Comparison of ENCODE assay signal across 8 cellular contexts in genomic region chr15:79923515-79924169, GRCh38. TPM values are rescaled to one million over a fixed set of nuclear protein-coding genes. Genes with fewer than 3 reads are reported as not detected.
DNase-seq lines count a peak whose midpoint lies in the region; ATAC-seq and TF ChIP-seq lines count a peak whose summit lies in the region.

No MANE protein-coding gene starts in this region.

- no peak for TF ChIP-seq CTCF in liver (IDR thresholded peaks at IDR 0.05; ENCODE audit: low read depth, low read length, missing input control)

- peaks cover 1 to 37% (median 19%) of the 10 kb centered on the region in 7 donors for H3K9me3 Mint-ChIP-seq in CD4-positive, CD25-positive, alpha-beta regulatory T cell

- peak; percentile 97 to 99 (median 98) for DNase-seq in CD4-positive, CD25-positive, alpha-beta regulatory T cell
- DNase-seq in NCI-H774 (lab: John Stamatoyannopoulos, UW): peak; percentile 97
- peak; percentile 99 for DNase-seq in activated CD4-positive, alpha-beta T cell treated with anti-CD3 and anti-CD28 coated beads, Interleukin-2, amount 50 U/mL, for 48 hours
- DNase-seq in dermis microvascular lymphatic vessel endothelial cell (ENCODE audit: low read depth in 2 of 2): peak; percentile 88 to 95
- peak; percentile 98 for DNase-seq in stimulated activated CD4-positive, alpha-beta T cell treated with anti-CD3 and anti-CD28 coated beads, Interleukin-4, amount 100 ng/mL, for 1 hour

- H3K27ac Mint-ChIP-seq in CD4-positive, CD25-positive, alpha-beta regulatory T cell: peak overlapping the region; percentile 98

- H3K4me3 Mint-ChIP-seq in CD4-positive, CD25-positive, alpha-beta regulatory T cell: peak overlapping the region; percentile 93 to 98 (median 94)

- peak; percentile 4 to 51 for TF ChIP-seq RAD21 in liver (IDR thresholded peaks at IDR 0.05)

- H3K9ac ChIP-seq in liver (ENCODE audit: low read depth in 1 of 2, low read length in 2 of 2): peak overlapping the region; percentile 71 to 88

- peak overlapping the region; percentile 83 for H3K4me3 ChIP-seq in CD4-positive, CD25-positive, alpha-beta regulatory T cell (ENCODE audit: low read depth, low read length)
- peak overlapping the region; percentile 74 to 96 (median 93) for H3K4me3 ChIP-seq in liver (ENCODE audit: low read depth in 1 of 3, low read length in 3 of 3)

- peaks cover 22% of the 10 kb centered on the region for H3K36me3 Mint-ChIP-seq in CD4-positive, CD25-positive, alpha-beta regulatory T cell

- H3K27ac ChIP-seq in CD4-positive, CD25-positive, alpha-beta regulatory T cell (ENCODE audit: insufficient read depth, low read length, poor library complexity, severe bottlenecking): peak overlapping the region; percentile 96
- H3K27ac ChIP-seq in liver (ENCODE audit: low read depth in 1 of 2, low read length in 2 of 2): peak overlapping the region; percentile 95 to 99

- H3K36me3 ChIP-seq in CD4-positive, CD25-positive, alpha-beta regulatory T cell (ENCODE audit: control insufficient read depth, insufficient read depth, low read length): peaks cover 21% of the 10 kb centered on the region
- peaks cover 5 to 11% (median 9%) of the 10 kb centered on the region in 4 donors for H3K36me3 ChIP-seq in liver (ENCODE audit: control insufficient read depth in 4 of 4, insufficient read depth in 3 of 4, low read depth in 1 of 4, low read length in 3 of 4)

- H3K9me3 ChIP-seq in CD4-positive, CD25-positive, alpha-beta regulatory T cell (ENCODE audit: control insufficient read depth in 2 of 2, low read length in 2 of 2): peaks cover 24 to 35% of the 10 kb centered on the region in 2 experiments
- H3K9me3 ChIP-seq in liver (ENCODE audit: control insufficient read depth in 4 of 4, low read length in 3 of 4): peaks cover 0 to 22% (median 7%) of the 10 kb centered on the region in 4 donors

- no peaks in the 10 kb centered on the region for H3K27me3 ChIP-seq in CD4-positive, CD25-positive, alpha-beta regulatory T cell (ENCODE audit: control insufficient read depth, insufficient read depth, low read length)
- no peaks in the 10 kb centered on the region for H3K27me3 ChIP-seq in liver (ENCODE audit: control insufficient read depth in 4 of 4, insufficient read depth in 4 of 4, low read length in 3 of 4)

- H3K27me3 Mint-ChIP-seq in CD4-positive, CD25-positive, alpha-beta regulatory T cell: peaks cover 7% of the 10 kb centered on the region

- H3K4me1 ChIP-seq in CD4-positive, CD25-positive, alpha-beta regulatory T cell (ENCODE audit: control insufficient read depth, insufficient read depth, low read length, poor library complexity, severe bottlenecking): peaks cover 18% of the 10 kb centered on the region
- H3K4me1 ChIP-seq in liver (ENCODE audit: control insufficient read depth in 4 of 4, insufficient read depth in 4 of 4, low read length in 3 of 4): peaks cover 0 to 13% (median 2%) of the 10 kb centered on the region in 4 donors

- H3K4me1 Mint-ChIP-seq in CD4-positive, CD25-positive, alpha-beta regulatory T cell: peaks cover 5 to 34% (median 18%) of the 10 kb centered on the region in 4 donors

- WGBS in liver: under 1% methylated on average over 68 of the region's 68 CpGs

- ATAC-seq in CD4-positive, CD25-positive, alpha-beta regulatory T cell (ENCODE audit: low read depth in 2 of 2): peak; percentile 96
- peak; percentile 95 for ATAC-seq in GM19438 (IDR thresholded peaks at IDR 0.05; ENCODE audit: low read depth, unreplicated experiment)
- peak; percentile 94 for ATAC-seq in HG03571 (IDR thresholded peaks at IDR 0.05; ENCODE audit: unreplicated experiment)

TF ChIP-seq in liver, 16 proteins besides CTCF, POLR2A, EP300 and RAD21:
- TF ChIP-seq YY1 (IDR thresholded peaks at IDR 0.05) (peak; percentile 98), NR2F2 (IDR thresholded peaks at IDR 0.05) (no peak), FOXA1 (IDR thresholded peaks at IDR 0.05) (no peak), TAF1 (conservative IDR thresholded peaks at IDR 0.05) (peak; percentile 92), FOXA2 (IDR thresholded peaks at IDR 0.05) (no peak), MAX (IDR thresholded peaks at IDR 0.05) (no peak), JUND (IDR thresholded peaks at IDR 0.05) (peak; percentile 17 to 44), EGR1 (IDR thresholded peaks at IDR 0.05; ENCODE audit: low read depth in 2 of 2) (peak in 1 of 2 donors; percentile 33), SP1 (IDR thresholded peaks at IDR 0.05) (peak; percentile 83), HNF4A (conservative IDR thresholded peaks at IDR 0.05) (peak; percentile 58 to 71), ATF3 (IDR thresholded peaks at IDR 0.05) (peak; percentile 5), GABPA (IDR thresholded peaks at IDR 0.05 in 1 of 2, conservative IDR thresholded peaks at IDR 0.05 in 1 of 2) (peak; percentile 58 to 89), HNF4G (IDR thresholded peaks at IDR 0.05) (no peak), REST (IDR thresholded peaks at IDR 0.05) (peak; percentile 87), RXRA (IDR thresholded peaks at IDR 0.05) (peak; percentile 51 to 63)

RNA-seq across cellular contexts. Expression of gene MTHFS, which starts 26.8 kb away (rescaled TPM):
- 12.6 TPM for total RNA-seq in CD4-positive, CD25-positive, alpha-beta regulatory T cell
- polyA plus RNA-seq in CD4-positive, CD25-positive, alpha-beta regulatory T cell: 10 to 100 TPM; 75.8 to 88.5 (median 81.9) TPM
- 13.6 and 13.9 TPM in 2 replicates for total RNA-seq in dermis microvascular lymphatic vessel endothelial cell
- total RNA-seq in liver: 100 to 1,000 TPM in 1 of 2 donors, 10 to 100 TPM in 1; 40.9 to 140 TPM
- polyA plus RNA-seq in liver: 100 to 1,000 TPM; 175 to 338 TPM

RNA-seq across cellular contexts. Expression of gene BCL2A1, which starts 47.4 kb away (rescaled TPM):
- 12.9 TPM for total RNA-seq in CD4-positive, CD25-positive, alpha-beta regulatory T cell
- polyA plus RNA-seq in CD4-positive, CD25-positive, alpha-beta regulatory T cell: 10 to 100 TPM; 12.3 to 25.4 (median 19.7) TPM
- total RNA-seq in dermis microvascular lymphatic vessel endothelial cell: 0.13 TPM in 2 replicates
- total RNA-seq in liver: 1 to 10 TPM; 1.8 to 2.9 TPM
- under 1 TPM; 0.50 to 0.71 TPM for polyA plus RNA-seq in liver

Comparison
In these comparisons a context has a peak if more than half of its experiments do, and no peak if none do; other contexts are left out.
1. Peak in every context shown above with its lines: DNase-seq, ATAC-seq, H3K4me3 ChIP-seq and H3K27ac ChIP-seq.